ENCODE assay signal across 14 cellular contexts in the genomic region with DNA sequence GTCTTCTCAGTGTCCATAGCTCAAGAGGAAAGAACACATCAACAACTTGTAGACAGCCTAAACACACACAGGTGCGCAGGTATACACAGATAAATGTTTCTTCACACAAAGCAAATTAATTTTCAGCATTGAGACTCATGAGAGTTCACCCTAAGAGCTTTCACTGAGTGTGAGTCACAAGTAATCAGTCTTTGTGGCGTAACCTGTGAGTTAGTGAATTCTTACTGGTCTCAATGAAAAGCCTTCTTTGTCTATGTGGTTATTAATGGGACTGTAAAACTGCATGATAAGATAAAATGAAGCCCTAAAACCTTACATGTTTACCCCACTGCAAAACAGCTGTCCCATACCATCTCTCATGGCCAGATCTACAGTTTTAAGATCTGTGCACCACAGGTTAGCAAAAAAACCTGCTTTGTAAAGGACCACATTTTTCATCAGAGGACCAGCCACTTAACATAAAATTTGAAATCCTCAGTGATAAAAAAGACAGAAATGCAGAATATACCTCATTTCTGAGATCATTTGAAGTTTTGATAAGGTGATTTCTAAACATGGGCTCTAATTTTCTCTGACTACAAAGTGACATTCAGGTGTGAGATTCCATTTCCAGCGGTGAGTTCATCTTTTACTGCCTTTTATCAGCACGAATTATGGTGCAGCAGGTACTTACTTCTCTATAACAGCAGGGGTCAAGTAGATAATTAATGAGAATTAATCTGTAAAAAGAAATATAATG.
DNase-seq lines count a peak whose midpoint lies in the region; ATAC-seq and TF ChIP-seq lines count a peak whose summit lies in the region.
"Had no signal": no experiment of that assay in that cellular context is flagged by ENCODE, and none has a peak within 500 bp of the region (broad histone marks: within the 10 kb centered on the region; RNA-seq: fewer than 3 reads in every experiment).

No MANE protein-coding gene starts in this region.

- TF ChIP-seq CTCF in fibroblast of villous mesenchyme (IDR thresholded peaks at IDR 0.05; ENCODE audit: insufficient read depth, low read depth, low read length) (no peak), retinal pigment epithelial cell (conservative IDR thresholded peaks at IDR 0.05; ENCODE audit: low read depth, low read length) (no peak)

- DNase-seq in EH (ENCODE audit: low read depth) (peak; percentile 29), SW480 (ENCODE audit: low spot score) (peak; percentile 69), fibroblast of villous mesenchyme (ENCODE audit: low read depth) (peak; percentile 52), retinal pigment epithelial cell (ENCODE audit: low read depth) (peak; percentile 48), DMS114 treated with DMSO at 0.1 percent for 48 hours (lab: John Stamatoyannopoulos, UW; ENCODE audit: unreplicated experiment) (no peak), EL (no peak)
- DNase-seq: activated CD4-positive, alpha-beta memory T cell treated with anti-CD3 and anti-CD28 coated beads, Interleukin-2, amount 10 ng/mL, durations not matched to agents 7 days and 5 days; activated naive CD4-positive, alpha-beta T cell treated with anti-CD3 and anti-CD28 coated beads for 36 hours; glutamatergic neuron; Karpas-422; lower lobe of right lung had no signal

- no peak overlapping the region for H3K4me3 ChIP-seq in fibroblast of villous mesenchyme (ENCODE audit: low read depth, low read length)
- no peak overlapping the region for H3K4me3 ChIP-seq in retinal pigment epithelial cell (ENCODE audit: low read length)
- H3K4me3 ChIP-seq: lower lobe of right lung, PC-9 had no signal

- no peak for ATAC-seq in HG03565 (IDR thresholded peaks at IDR 0.05; ENCODE audit: unreplicated experiment)
- no peak for ATAC-seq in HG03139 (IDR thresholded peaks at IDR 0.05; ENCODE audit: unreplicated experiment)

Comparison
In these comparisons a context has a peak if more than half of its experiments do, and no peak if none do; other contexts are left out.
1. DNase-seq: peak in EH (single experiment), SW480 (single experiment), fibroblast of villous mesenchyme (single experiment) and retinal pigment epithelial cell (single experiment); none in DMS114 treated with DMSO at 0.1 percent for 48 hours (single experiment) and EL (single experiment).